In genomic region chr11:66313321-66314185, GRCh38 we compare ENCODE assay signal across 9 cellular contexts. TPM values are rescaled to one million over a fixed set of nuclear protein-coding genes. Genes with fewer than 3 reads are reported as not detected.
DNase-seq lines count a peak whose midpoint lies in the region; ATAC-seq and TF ChIP-seq lines count a peak whose summit lies in the region.
"Had no signal": no experiment of that assay in that cellular context is flagged by ENCODE, and none has a peak within 500 bp of the region (broad histone marks: within the 10 kb centered on the region; RNA-seq: fewer than 3 reads in every experiment).

No MANE protein-coding gene starts in this region.

- peaks cover 26% of the 10 kb centered on the region for H3K4me1 ChIP-seq in body of pancreas
- H3K4me1 ChIP-seq in left lung = peaks cover 13 to 46% of the 10 kb centered on the region in 2 donors
- H3K4me1 ChIP-seq in thyroid gland = peaks cover 6 to 29% of the 10 kb centered on the region in 2 donors

- in situ Hi-C loops in KBM-7 (cut with MboI; ENCODE audit: low pct_unique_long_range_greater_than_20kb, low sequenced_read_pairs) = no loop called here

- 59 to 61% methylated on average over 23 to 31 of the region's 38 CpGs for WGBS in body of pancreas, 2 donors
- 40 to 42% methylated on average over 20 to 30 of the region's 38 CpGs for WGBS in thyroid gland, 2 donors

- peak overlapping the region; percentile 88 for H3K4me3 Mint-ChIP-seq in T-helper 1 cell treated with Interleukin-12 subunit alpha and Interleukin-12 subunit beta and Interleukin-4 antibody, amounts not matched to agents 30 μg/mL and 1 μg/mL, for 36 hours

- H3K27ac ChIP-seq in body of pancreas = peak overlapping the region; percentile 70 to 92 (median 78)
- peak overlapping the region; percentile 86 to 88 for H3K27ac ChIP-seq in left lung
- peak overlapping the region; percentile 43 to 76 (median 73) for H3K27ac ChIP-seq in thyroid gland

- peak overlapping the region; percentile 93 for H3K27ac Mint-ChIP-seq in T-helper 1 cell treated with Interleukin-12 subunit alpha and Interleukin-12 subunit beta and Interleukin-4 antibody, amounts not matched to agents 30 μg/mL and 1 μg/mL, for 36 hours

- H3K27me3 ChIP-seq in body of pancreas (no peaks in the 10 kb centered on the region), left lung (peaks cover 0 to 21% of the 10 kb centered on the region in 2 donors), thyroid gland (peaks cover 3% of the 10 kb centered on the region)

- intact Hi-C loops in body of pancreas (cut with DNase I) (no loop called here), left lung (cut with DNase I) (loop anchor here in 1 of 2 donors (10.0 kb wide), 1 partner anchor 71 kb away; no protein-coding TSS in a partner anchor), thyroid gland (cut with DNase I) (no loop called here)

- H3K9me3 Mint-ChIP-seq in T-helper 1 cell treated with Interleukin-12 subunit alpha and Interleukin-12 subunit beta and Interleukin-4 antibody, amounts not matched to agents 30 μg/mL and 1 μg/mL, for 36 hours = no peaks in the 10 kb centered on the region

- ATAC-seq in body of pancreas (no peak), left lung (no peak)

- peaks cover 18% of the 10 kb centered on the region for H3K4me1 Mint-ChIP-seq in T-helper 1 cell treated with Interleukin-12 subunit alpha and Interleukin-12 subunit beta and Interleukin-4 antibody, amounts not matched to agents 30 μg/mL and 1 μg/mL, for 36 hours (ENCODE audit: low read depth)

- TF ChIP-seq POLR2A in body of pancreas (IDR thresholded peaks at IDR 0.05) (no peak), thyroid gland (IDR thresholded peaks at IDR 0.05) (no peak)

- H3K4me3 ChIP-seq in body of pancreas (no peak overlapping the region), left lung (peak overlapping the region; percentile 44 to 62), thyroid gland (replicated peaks in 1 of 3) (peak overlapping the region in 1 of 3 donors; percentile 21)

- peaks cover 4% of the 10 kb centered on the region for H3K27me3 Mint-ChIP-seq in T-helper 1 cell treated with Interleukin-12 subunit alpha and Interleukin-12 subunit beta and Interleukin-4 antibody, amounts not matched to agents 30 μg/mL and 1 μg/mL, for 36 hours (ENCODE audit: low read depth)

- no peak for DNase-seq in T-helper 1 cell
- peak in 1 of 4 donors; percentile 34 for DNase-seq in body of pancreas
- peak in 1 of 2 donors; percentile 80 for DNase-seq in left lung
- no peak for DNase-seq in thyroid gland
- no peak for DNase-seq in KBM-7
- DNase-seq in Ammon's horn (ENCODE audit: low spot score) = no peak
- DNase-seq in T-helper 9 cell = no peak

- H3K36me3 ChIP-seq in body of pancreas (replicated peaks in 1 of 2; ENCODE audit: insufficient read depth in 1 of 2, low read depth in 2 of 2) (no peaks in the 10 kb centered on the region), left lung (no peaks in the 10 kb centered on the region), thyroid gland (no peaks in the 10 kb centered on the region)

- H3K36me3 Mint-ChIP-seq in T-helper 1 cell treated with Interleukin-12 subunit alpha and Interleukin-12 subunit beta and Interleukin-4 antibody, amounts not matched to agents 30 μg/mL and 1 μg/mL, for 36 hours (ENCODE audit: low read depth) = no peaks in the 10 kb centered on the region

- TF ChIP-seq CTCF in body of pancreas (IDR thresholded peaks at IDR 0.05) (no peak), left lung (IDR thresholded peaks at IDR 0.05) (no peak), thyroid gland (IDR thresholded peaks at IDR 0.05) (no peak)

- H3K9me3 ChIP-seq in body of pancreas (no peaks in the 10 kb centered on the region), left lung (no peaks in the 10 kb centered on the region), thyroid gland (no peaks in the 10 kb centered on the region)

RNA-seq across cellular contexts. Expression of gene CD248, which starts 3.3 kb away (rescaled TPM):
- 10 to 100 TPM; 10.6 to 86.0 TPM for total RNA-seq in body of pancreas
- 10 to 100 TPM; 69.8 to 74.3 TPM for total RNA-seq in left lung
- 10 to 100 TPM in 1 of 4 donors, 1 to 10 TPM in 3; 4.6 to 24.8 (median 6.6) TPM for total RNA-seq in thyroid gland

RNA-seq across cellular contexts. Expression of gene TMEM151A, which starts 21.9 kb away (rescaled TPM):
- total RNA-seq in body of pancreas = 1 to 10 TPM; 1.6 to 2.1 TPM
- total RNA-seq in left lung = under 1 TPM in 1 of 2 donors, not detected in 1; 0.21 TPM
- 1 to 10 TPM in 1 of 4 donors, under 1 TPM in 2, not detected in 1; 0.20 to 1.1 (median 0.22) TPM for total RNA-seq in thyroid gland
- total RNA-seq: T-helper 1 cell treated with Interleukin-12 subunit alpha and Interleukin-12 subunit beta and Interleukin-4 antibody, amounts not matched to agents 30 ng/mL and 1 ng/mL, for 36 hours had no signal

RNA-seq across cellular contexts. Expression of gene RIN1, which starts 22.7 kb away (rescaled TPM):
- 10 to 100 TPM in 1 of 2 donors, under 1 TPM in 1; 0.99 to 11.4 TPM for total RNA-seq in body of pancreas
- total RNA-seq in left lung = 10 to 100 TPM in 1 of 2 donors, 1 to 10 TPM in 1; 7.1 to 10.2 TPM
- total RNA-seq in thyroid gland = 1 to 10 TPM; 1.3 to 7.9 (median 2.2) TPM

RNA-seq across cellular contexts. Expression of gene YIF1A, which starts 24.6 kb away (rescaled TPM):
- total RNA-seq in body of pancreas (10 to 100 TPM; 63.6 to 91.6 TPM), left lung (100 to 1,000 TPM in 1 of 2 donors, 10 to 100 TPM in 1; 97.1 to 118 TPM), thyroid gland (100 to 1,000 TPM in 3 of 4 donors, 10 to 100 TPM in 1; 77.7 to 168 (median 118) TPM)

RNA-seq across cellular contexts. Expression of gene BRMS1, which starts 31.4 kb away (rescaled TPM):
- total RNA-seq in body of pancreas (10 to 100 TPM; 19.4 to 23.1 TPM), left lung (10 to 100 TPM; 28.7 to 34.3 TPM), thyroid gland (10 to 100 TPM; 41.4 to 64.4 (median 53.8) TPM)

Comparison
In these comparisons a context has a peak if more than half of its experiments do, and no peak if none do; other contexts are left out.
1. H3K4me3 ChIP-seq: peak in left lung (2 of 2); none in body of pancreas (0 of 2).
2. Peak in every context shown above with its lines, with median percentiles within 50 percentile points of each other: H3K27ac ChIP-seq.